Comparison of ENCODE assay signal across 1 cellular context in the genomic region with DNA sequence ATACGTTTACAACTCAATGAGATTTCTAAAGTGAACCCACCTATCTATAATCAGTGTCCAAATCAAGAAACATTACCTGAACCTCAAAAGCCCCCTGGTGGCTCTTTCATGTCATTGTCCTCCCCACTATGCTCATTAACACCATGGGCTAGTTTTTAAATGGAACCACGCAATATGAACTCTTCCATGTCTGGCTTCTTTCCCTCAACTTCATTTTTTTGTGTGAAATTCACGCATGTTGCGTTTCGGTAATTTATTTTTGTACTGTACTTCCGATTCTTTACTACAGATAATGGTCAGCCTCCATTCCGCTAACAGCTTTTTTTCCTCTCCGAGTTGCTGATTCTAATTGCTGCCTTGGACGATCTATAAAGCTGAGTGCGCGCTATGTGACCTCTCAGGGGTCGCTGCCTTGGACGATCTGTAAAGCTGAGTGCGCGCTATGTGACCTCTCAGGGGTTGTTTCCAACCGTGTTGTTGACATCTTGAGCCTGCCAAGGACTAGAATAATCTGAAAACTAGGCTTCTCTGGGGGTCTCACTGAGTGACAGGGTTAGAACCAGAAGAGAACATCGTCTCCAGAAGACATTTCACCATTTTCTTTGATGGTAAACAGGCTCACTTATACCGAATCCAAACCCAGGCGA.
TF ChIP-seq lines count a peak whose summit lies in the region.

No MANE protein-coding gene starts in this region.

TF ChIP-seq in GM12878, 131 proteins besides CTCF, POLR2A, EP300 and RAD21 (continued from another document):
- TF ChIP-seq, protein P1, sequence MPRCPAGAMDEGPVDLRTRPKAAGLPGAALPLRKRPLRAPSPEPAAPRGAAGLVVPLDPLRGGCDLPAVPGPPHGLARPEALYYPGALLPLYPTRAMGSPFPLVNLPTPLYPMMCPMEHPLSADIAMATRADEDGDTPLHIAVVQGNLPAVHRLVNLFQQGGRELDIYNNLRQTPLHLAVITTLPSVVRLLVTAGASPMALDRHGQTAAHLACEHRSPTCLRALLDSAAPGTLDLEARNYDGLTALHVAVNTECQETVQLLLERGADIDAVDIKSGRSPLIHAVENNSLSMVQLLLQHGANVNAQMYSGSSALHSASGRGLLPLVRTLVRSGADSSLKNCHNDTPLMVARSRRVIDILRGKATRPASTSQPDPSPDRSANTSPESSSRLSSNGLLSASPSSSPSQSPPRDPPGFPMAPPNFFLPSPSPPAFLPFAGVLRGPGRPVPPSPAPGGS (IDR thresholded peaks at IDR 0.05; ENCODE audit: borderline replicate concordance, insufficient read depth, low read depth, low read length, poor library complexity, severe bottlenecking), result no peak
- TF ChIP-seq CBX5 (IDR thresholded peaks at IDR 0.05; ENCODE audit: low read depth) (no peak), RCOR1 (conservative IDR thresholded peaks at IDR 0.05; ENCODE audit: low read depth, low read length) (no peak), MTA3 (IDR thresholded peaks at IDR 0.05; ENCODE audit: borderline replicate concordance, low read length) (peak; percentile 86; the same call in 1 of the 2 replicates), BCL11A (IDR thresholded peaks at IDR 0.05; ENCODE audit: low read depth, low read length) (no peak)
- TF ChIP-seq, protein P2, sequence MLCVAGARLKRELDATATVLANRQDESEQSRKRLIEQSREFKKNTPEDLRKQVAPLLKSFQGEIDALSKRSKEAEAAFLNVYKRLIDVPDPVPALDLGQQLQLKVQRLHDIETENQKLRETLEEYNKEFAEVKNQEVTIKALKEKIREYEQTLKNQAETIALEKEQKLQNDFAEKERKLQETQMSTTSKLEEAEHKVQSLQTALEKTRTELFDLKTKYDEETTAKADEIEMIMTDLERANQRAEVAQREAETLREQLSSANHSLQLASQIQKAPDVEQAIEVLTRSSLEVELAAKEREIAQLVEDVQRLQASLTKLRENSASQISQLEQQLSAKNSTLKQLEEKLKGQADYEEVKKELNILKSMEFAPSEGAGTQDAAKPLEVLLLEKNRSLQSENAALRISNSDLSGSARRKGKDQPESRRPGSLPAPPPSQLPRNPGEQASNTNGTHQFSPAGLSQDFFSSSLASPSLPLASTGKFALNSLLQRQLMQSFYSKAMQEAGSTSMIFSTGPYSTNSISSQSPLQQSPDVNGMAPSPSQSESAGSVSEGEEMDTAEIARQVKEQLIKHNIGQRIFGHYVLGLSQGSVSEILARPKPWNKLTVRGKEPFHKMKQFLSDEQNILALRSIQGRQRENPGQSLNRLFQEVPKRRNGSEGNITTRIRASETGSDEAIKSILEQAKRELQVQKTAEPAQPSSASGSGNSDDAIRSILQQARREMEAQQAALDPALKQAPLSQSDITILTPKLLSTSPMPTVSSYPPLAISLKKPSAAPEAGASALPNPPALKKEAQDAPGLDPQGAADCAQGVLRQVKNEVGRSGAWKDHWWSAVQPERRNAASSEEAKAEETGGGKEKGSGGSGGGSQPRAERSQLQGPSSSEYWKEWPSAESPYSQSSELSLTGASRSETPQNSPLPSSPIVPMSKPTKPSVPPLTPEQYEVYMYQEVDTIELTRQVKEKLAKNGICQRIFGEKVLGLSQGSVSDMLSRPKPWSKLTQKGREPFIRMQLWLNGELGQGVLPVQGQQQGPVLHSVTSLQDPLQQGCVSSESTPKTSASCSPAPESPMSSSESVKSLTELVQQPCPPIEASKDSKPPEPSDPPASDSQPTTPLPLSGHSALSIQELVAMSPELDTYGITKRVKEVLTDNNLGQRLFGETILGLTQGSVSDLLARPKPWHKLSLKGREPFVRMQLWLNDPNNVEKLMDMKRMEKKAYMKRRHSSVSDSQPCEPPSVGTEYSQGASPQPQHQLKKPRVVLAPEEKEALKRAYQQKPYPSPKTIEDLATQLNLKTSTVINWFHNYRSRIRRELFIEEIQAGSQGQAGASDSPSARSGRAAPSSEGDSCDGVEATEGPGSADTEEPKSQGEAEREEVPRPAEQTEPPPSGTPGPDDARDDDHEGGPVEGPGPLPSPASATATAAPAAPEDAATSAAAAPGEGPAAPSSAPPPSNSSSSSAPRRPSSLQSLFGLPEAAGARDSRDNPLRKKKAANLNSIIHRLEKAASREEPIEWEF (IDR thresholded peaks at IDR 0.05; ENCODE audit: insufficient replicate concordance, low read depth, low read length), result peak; percentile 38
TF ChIP-seq in GM12878: peak in this region for 21.
